In the genomic region with DNA sequence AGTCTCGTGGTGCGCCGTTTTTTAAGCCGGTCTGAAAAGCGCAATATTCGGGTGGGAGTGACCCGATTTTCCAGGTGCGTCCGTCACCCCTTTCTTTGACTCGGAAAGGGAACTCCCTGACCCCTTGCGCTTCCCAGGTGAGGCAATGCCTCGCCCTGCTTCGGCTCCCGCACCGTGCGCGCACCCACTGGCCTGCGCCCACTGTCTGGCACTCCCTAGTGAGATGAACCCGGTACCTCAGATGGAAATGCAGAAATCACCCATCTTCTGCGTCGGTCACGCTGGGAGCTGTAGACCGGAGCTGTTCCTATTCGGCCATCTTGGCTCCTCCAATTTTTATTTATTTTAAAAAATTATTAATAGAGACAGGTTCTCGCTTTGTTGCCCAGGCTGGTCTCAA, we compare ENCODE assay signal across 8 cellular contexts.
A peak's percentile ranks its signal among the peaks of the same experiment; 100 is the strongest.
DNase-seq lines count a peak whose midpoint lies in the region; ATAC-seq and TF ChIP-seq lines count a peak whose summit lies in the region.
"Not testable (repeated sequence)": the region's sequence is repeated elsewhere in the genome, so short reads cannot be mapped to it uniquely, and the experiment has no call there.

No MANE protein-coding gene starts in this region.

- not testable (repeated sequence) for H3K79me2 ChIP-seq in PC-9 (ENCODE audit: low read depth)

- not testable (repeated sequence) for H3K27ac ChIP-seq in PC-9; left ventricle myocardium inferior (replicated peaks)
- H3K27ac ChIP-seq in lower lobe of right lung (peak overlapping the region; percentile 31), transverse colon (peak overlapping the region in 3 of 4 donors; percentile 34 to 55 (median 54))

- WGBS in transverse colon (ENCODE audit: low coverage in 1 of 2), 2 donors: 40 to 61% methylated on average over 1 to 12 of the region's 25 CpGs

- not testable (repeated sequence) for H3K9me3 ChIP-seq in PC-9 (ENCODE audit: insufficient read depth, low read depth); left ventricle myocardium inferior (replicated peaks); lower lobe of right lung; transverse colon

- ATAC-seq in activated T-helper 17 cell treated with anti-CD3 and anti-CD28 coated beads, Interleukin-2, amount 50 U/mL, for 72 hours (replicated peaks); lower lobe of right lung: not testable (repeated sequence)

- not testable (repeated sequence) for TF ChIP-seq POLR2A in transverse colon (IDR thresholded peaks at IDR 0.05)

- peak overlapping the region; percentile 61 for H3K4me3 Mint-ChIP-seq in Calu3 (ENCODE audit: low read depth, unreplicated experiment)
- H3K4me3 Mint-ChIP-seq in activated T-helper 17 cell treated with anti-CD3 and anti-CD28 coated beads, Interleukin-2, amount 50 U/mL, for 72 hours: peak overlapping the region; percentile 33
- H3K4me3 Mint-ChIP-seq in dendritic cell treated with granulocyte-macrophage colony-stimulating factor and Interleukin-4, amounts not matched to agents 40 ng/mL and 50 ng/mL, for 4 days: peak overlapping the region; percentile 9
- peak overlapping the region; percentile 87 for H3K4me3 Mint-ChIP-seq in neural crest cell

- CTCF ChIA-PET in Calu3 (lab: Charles Lee); PC-9 (lab: Charles Lee): not testable (repeated sequence)

- not testable (repeated sequence) for BruUV-seq in Calu3 (replicated peaks; lab: Mats Ljungman, UMichigan)
- BruUV-seq in PC-9 (replicated peaks; lab: Mats Ljungman, UMichigan): TSS peak; percentile 31

- not testable (repeated sequence) for H4K20me1 ChIP-seq in PC-9 (ENCODE audit: insufficient read depth)

- not testable (repeated sequence) for TF ChIP-seq CTCF in Calu3 (IDR thresholded peaks at IDR 0.05; ENCODE audit: unreplicated experiment); PC-9 (conservative IDR thresholded peaks at IDR 0.05); left ventricle myocardium inferior (IDR thresholded peaks at IDR 0.05; ENCODE audit: borderline replicate concordance); lower lobe of right lung (IDR thresholded peaks at IDR 0.05); neural crest cell (conservative IDR thresholded peaks at IDR 0.05); transverse colon (IDR thresholded peaks at IDR 0.05)

- intact Hi-C loops in Calu3 (cut with micrococcal nuclease; ENCODE audit: unreplicated experiment); PC-9 (cut with micrococcal nuclease; ENCODE audit: unreplicated experiment); dendritic cell treated with granulocyte-macrophage colony-stimulating factor and Interleukin-4, amounts not matched to agents 40 ng/mL and 50 ng/mL, for 4 days (cut with micrococcal nuclease); left ventricle myocardium inferior (cut with micrococcal nuclease); lower lobe of right lung (cut with DNase I); transverse colon (cut with DNase I; ENCODE audit: low total_unique reads): not testable (repeated sequence)

- H3K36me3 ChIP-seq in PC-9 (ENCODE audit: low read depth); left ventricle myocardium inferior; lower lobe of right lung; transverse colon: not testable (repeated sequence)

- in situ Hi-C loops in transverse colon (cut with MboI; ENCODE audit: low pct_ligation_motif_present in 1 of 4, low pct_unique_long_range_greater_than_20kb in 1 of 4, low sequenced_read_pairs in 3 of 4): not testable (repeated sequence)

- peak overlapping the region; percentile 50; the same call in 1 of the 2 replicates for H3K4me2 ChIP-seq in PC-9

- not testable (repeated sequence) for H3K9me3 Mint-ChIP-seq in Calu3 (ENCODE audit: low read depth, unreplicated experiment); activated T-helper 17 cell treated with anti-CD3 and anti-CD28 coated beads, Interleukin-2, amount 50 U/mL, for 72 hours; neural crest cell
- peaks cover 11% of the 10 kb centered on the region for H3K9me3 Mint-ChIP-seq in dendritic cell treated with granulocyte-macrophage colony-stimulating factor and Interleukin-4, amounts not matched to agents 40 ng/mL and 50 ng/mL, for 4 days

- H3K4me1 ChIP-seq in PC-9 (replicated peaks; ENCODE audit: insufficient read depth): peaks cover 20% of the 10 kb centered on the region
- not testable (repeated sequence) for H3K4me1 ChIP-seq in left ventricle myocardium inferior, lower lobe of right lung, transverse colon

- H3K4me3 ChIP-seq in PC-9 (peak overlapping the region; percentile 36; the same call in 1 of the 2 replicates), left ventricle myocardium inferior (peak overlapping the region; percentile 55), lower lobe of right lung (peak overlapping the region; percentile 37), transverse colon (peak overlapping the region in 3 of 4 donors; percentile 26 to 38 (median 27))

- not testable (repeated sequence) for DNase-seq in Calu3; left ventricle myocardium inferior; lower lobe of right lung; neural crest cell (ENCODE audit: low read depth, low spot score)
- DNase-seq in PC-9: peak in 1 of 2 experiments; percentile 15
- peak; percentile 21 for DNase-seq in transverse colon

- not testable (repeated sequence) for H3F3A ChIP-seq in PC-9 (ENCODE audit: insufficient read depth, low read depth)

- not testable (repeated sequence) for H3K36me3 Mint-ChIP-seq in Calu3 (ENCODE audit: insufficient read depth, unreplicated experiment); neural crest cell (ENCODE audit: low read depth)
- peaks cover 27% of the 10 kb centered on the region for H3K36me3 Mint-ChIP-seq in activated T-helper 17 cell treated with anti-CD3 and anti-CD28 coated beads, Interleukin-2, amount 50 U/mL, for 72 hours (ENCODE audit: low read depth)
- H3K36me3 Mint-ChIP-seq in dendritic cell treated with granulocyte-macrophage colony-stimulating factor and Interleukin-4, amounts not matched to agents 40 ng/mL and 50 ng/mL, for 4 days (ENCODE audit: low read depth): peaks cover 40% of the 10 kb centered on the region

- H3K9me2 ChIP-seq in PC-9 (ENCODE audit: insufficient read depth): not testable (repeated sequence)

- not testable (repeated sequence) for H3K27me3 ChIP-seq in PC-9 (ENCODE audit: insufficient read depth, low read depth); left ventricle myocardium inferior (ENCODE audit: low read depth); lower lobe of right lung (ENCODE audit: low read depth); transverse colon

- POLR2A ChIA-PET in PC-9 (lab: Charles Lee; ENCODE audit: unreplicated experiment): interaction anchor here (0.8 kb wide), 1 partner anchor 252 kb away, joined by 4 read pairs; no protein-coding TSS in a partner anchor

- H3K27ac Mint-ChIP-seq in Calu3 (ENCODE audit: unreplicated experiment); activated T-helper 17 cell treated with anti-CD3 and anti-CD28 coated beads, Interleukin-2, amount 50 U/mL, for 72 hours; dendritic cell treated with granulocyte-macrophage colony-stimulating factor and Interleukin-4, amounts not matched to agents 40 ng/mL and 50 ng/mL, for 4 days: not testable (repeated sequence)
- H3K27ac Mint-ChIP-seq in neural crest cell (ENCODE audit: unreplicated experiment): peak overlapping the region; percentile 99

- not testable (repeated sequence) for H2AFZ ChIP-seq in PC-9

- H3K27me3 Mint-ChIP-seq in Calu3 (ENCODE audit: unreplicated experiment); activated T-helper 17 cell treated with anti-CD3 and anti-CD28 coated beads, Interleukin-2, amount 50 U/mL, for 72 hours; dendritic cell treated with granulocyte-macrophage colony-stimulating factor and Interleukin-4, amounts not matched to agents 40 ng/mL and 50 ng/mL, for 4 days; neural crest cell (ENCODE audit: low read depth): not testable (repeated sequence)

- peaks cover 22% of the 10 kb centered on the region for H3K4me1 Mint-ChIP-seq in Calu3 (ENCODE audit: low read depth, unreplicated experiment)
- not testable (repeated sequence) for H3K4me1 Mint-ChIP-seq in activated T-helper 17 cell treated with anti-CD3 and anti-CD28 coated beads, Interleukin-2, amount 50 U/mL, for 72 hours; dendritic cell treated with granulocyte-macrophage colony-stimulating factor and Interleukin-4, amounts not matched to agents 40 ng/mL and 50 ng/mL, for 4 days (ENCODE audit: low read depth)
- H3K4me1 Mint-ChIP-seq in neural crest cell: peaks cover 19% of the 10 kb centered on the region

- TF ChIP-seq EP300 in transverse colon (IDR thresholded peaks at IDR 0.05; ENCODE audit: low read depth): not testable (repeated sequence)

Comparison
In these comparisons a context has a peak if more than half of its experiments do, and no peak if none do; other contexts are left out.
1. H3K4me3 Mint-ChIP-seq: peak in every context shown above with its lines; median percentile 87 in neural crest cell; 61 in Calu3; 33 in activated T-helper 17 cell treated with anti-CD3 and anti-CD28 coated beads, Interleukin-2, amount 50 U/mL, for 72 hours; 9 in dendritic cell treated with granulocyte-macrophage colony-stimulating factor and Interleukin-4, amounts not matched to agents 40 ng/mL and 50 ng/mL, for 4 days.